ENCODE assay signal across 9 cellular contexts in the genomic region with DNA sequence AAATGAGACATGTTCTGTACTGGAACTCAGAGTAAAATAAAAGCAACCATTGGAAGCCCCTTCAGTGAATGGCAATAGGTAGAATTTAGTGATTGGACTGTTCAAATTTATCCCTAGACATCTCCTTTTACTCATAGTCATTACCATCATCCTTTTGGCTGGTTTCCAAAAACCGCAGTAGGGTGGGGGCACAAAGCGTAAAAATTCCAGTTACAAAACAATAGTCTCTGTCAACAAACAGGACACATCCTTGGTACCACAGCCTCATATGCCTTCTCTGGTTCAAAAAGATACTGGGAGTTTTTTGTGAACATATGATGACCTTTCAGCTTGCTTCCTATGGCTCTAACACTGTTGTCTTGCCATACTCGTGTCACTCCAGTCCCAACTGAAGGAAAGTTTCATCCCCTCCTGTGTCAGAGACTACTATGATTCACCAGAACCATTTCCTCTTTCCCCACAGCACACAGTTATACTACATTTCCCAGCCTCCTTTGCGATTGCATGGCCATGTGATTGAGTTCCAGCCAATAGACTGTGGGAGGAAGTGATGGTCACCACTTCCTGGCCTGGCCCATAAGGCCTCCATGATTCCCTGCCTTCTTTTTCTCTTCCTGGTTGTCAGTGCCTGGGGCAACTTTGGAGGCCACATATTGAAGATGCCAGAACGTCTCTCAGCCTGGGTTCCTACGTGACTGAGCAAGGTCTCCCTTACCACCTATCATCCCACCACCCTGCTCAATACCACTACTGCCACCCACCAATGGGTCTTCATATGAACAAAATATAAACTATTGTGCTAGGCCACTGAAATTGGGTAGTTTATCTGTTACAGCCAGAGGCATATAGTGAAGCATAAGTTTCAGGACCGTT.
DNase-seq lines count a peak whose midpoint lies in the region; ATAC-seq and TF ChIP-seq lines count a peak whose summit lies in the region.
"Had no signal": no experiment of that assay in that cellular context is flagged by ENCODE, and none has a peak within 500 bp of the region (broad histone marks: within the 10 kb centered on the region; RNA-seq: fewer than 3 reads in every experiment).

No MANE protein-coding gene starts in this region.

- 56 to 66% methylated on average over 7 of the region's 7 CpGs for WGBS in heart right ventricle, 2 donors

- no peaks in the 10 kb centered on the region for H3K4me1 ChIP-seq in heart right ventricle

- H3K4me3 ChIP-seq in choroid plexus epithelial cell (ENCODE audit: low read depth, low read length) = no peak overlapping the region
- no peak overlapping the region for H3K4me3 ChIP-seq in heart right ventricle

- DNase-seq in activated T-cell treated with anti-CD3 and anti-CD28 coated beads, Interleukin-2, amount 50 U/mL, for 48 hours = peak; percentile 19 to 32
- no peak for DNase-seq in activated T-cell treated with anti-CD3 and anti-CD28 coated beads, Interleukin-2, amount 50 U/mL, for 1 hour
- DNase-seq in NCI-H2029 treated with DMSO at 0.1 percent for 48 hours (lab: John Stamatoyannopoulos, UW) = peak; percentile 47
- peak; percentile 0 for DNase-seq in choroid plexus epithelial cell (ENCODE audit: low read depth)
- no peak for DNase-seq in NCI-H1048 (lab: John Stamatoyannopoulos, UW)
- no peak for DNase-seq in left colon
- no peak for DNase-seq in heart right ventricle
- DNase-seq: activated B cell treated with CpG ODN at 0.5 μM for 24 hours had no signal

- H3K9me3 ChIP-seq in heart right ventricle = no peaks in the 10 kb centered on the region

- intact Hi-C loops in left colon (cut with DNase I, micrococcal nuclease) (no loop called here), heart right ventricle (cut with DNase I) (no loop called here)

- peak; percentile 74 for ATAC-seq in HG02798 (IDR thresholded peaks at IDR 0.05; ENCODE audit: poor library complexity, unreplicated experiment)
- ATAC-seq in left colon = no peak
- no peak for ATAC-seq in heart right ventricle

- TF ChIP-seq CTCF in choroid plexus epithelial cell (conservative IDR thresholded peaks at IDR 0.05; ENCODE audit: low read depth, low read length) = no peak
- TF ChIP-seq CTCF in heart right ventricle (IDR thresholded peaks at IDR 0.05) = no peak

- no peak overlapping the region for H3K27ac ChIP-seq in heart right ventricle

- peaks cover 0 to 13% (median 12%) of the 10 kb centered on the region in 7 donors for H3K27me3 ChIP-seq in heart right ventricle

- H3K36me3 ChIP-seq in heart right ventricle = no peaks in the 10 kb centered on the region

Comparison
In these comparisons a context has a peak if more than half of its experiments do, and no peak if none do; other contexts are left out.
1. DNase-seq: peak in activated T-cell treated with anti-CD3 and anti-CD28 coated beads, Interleukin-2, amount 50 U/mL, for 48 hours (2 of 2), NCI-H2029 treated with DMSO at 0.1 percent for 48 hours (single experiment) and choroid plexus epithelial cell (single experiment); none in activated T-cell treated with anti-CD3 and anti-CD28 coated beads, Interleukin-2, amount 50 U/mL, for 1 hour (single experiment), NCI-H1048 (single experiment), left colon (0 of 2) and heart right ventricle (0 of 2).